ENCODE assay signal across 8 cellular contexts in the genomic region with DNA sequence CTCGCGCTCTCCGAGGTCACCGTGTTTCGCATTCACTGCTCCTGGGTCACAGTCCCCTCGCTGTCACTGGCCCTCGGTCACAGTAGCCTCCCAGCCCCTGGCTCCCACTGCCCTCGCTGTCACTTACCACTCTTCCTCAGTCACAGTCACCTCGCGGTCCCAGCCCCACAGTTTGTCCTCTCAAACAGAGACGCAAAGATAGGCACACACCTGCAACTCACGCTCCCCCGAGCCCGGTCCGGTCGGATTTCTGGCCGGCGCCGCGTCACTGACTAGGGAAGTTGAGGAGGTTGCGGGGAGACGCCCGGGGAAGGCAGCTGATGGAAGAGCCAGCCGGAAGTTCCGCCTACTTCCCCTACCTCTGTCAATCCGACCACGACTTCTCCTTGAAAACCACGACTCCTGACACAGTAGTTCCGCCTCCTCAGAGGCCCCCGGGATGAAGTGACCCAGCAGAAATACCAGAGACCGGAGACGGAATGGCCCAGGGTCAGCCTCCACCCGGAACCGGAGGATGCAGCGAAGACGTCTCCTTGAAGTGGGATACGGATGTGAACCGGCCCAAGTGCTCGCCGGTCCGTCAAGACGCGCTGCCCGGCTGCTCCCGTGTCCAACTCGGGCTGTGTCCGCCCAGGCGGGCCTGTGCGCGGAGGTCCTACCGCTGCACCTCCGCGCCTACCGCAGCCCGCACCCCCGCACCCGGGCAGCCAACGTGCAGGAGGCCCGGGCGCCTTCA. TPM values are rescaled to one million over a fixed set of nuclear protein-coding genes. Genes with fewer than 3 reads are reported as not detected.
DNase-seq lines count a peak whose midpoint lies in the region; TF ChIP-seq lines count a peak whose summit lies in the region.

Gene PCYT1A, minus strand, starts transcription at position 322 of the 736 bp plus-strand sequence. CDS start 17,195 bp downstream, outside the sequence.

- no peaks in the 10 kb centered on the region for H3K9me3 ChIP-seq in MG63

- peaks cover 8% of the 10 kb centered on the region for H3K36me3 Mint-ChIP-seq in nephron progenitor cell (ENCODE audit: low read depth)
- no peaks in the 10 kb centered on the region for H3K36me3 Mint-ChIP-seq in stimulated activated naive CD8-positive, alpha-beta T cell treated with anti-CD3 and anti-CD28 coated beads, Interleukin-15, Interleukin-2, amounts not matched to agents 100 ng/mL and 50 ng/mL, for 24 hours (ENCODE audit: low read depth)

- H3K27me3 Mint-ChIP-seq in nephron progenitor cell (ENCODE audit: low read depth, poor library complexity): no peaks in the 10 kb centered on the region
- H3K27me3 Mint-ChIP-seq in stimulated activated naive CD8-positive, alpha-beta T cell treated with anti-CD3 and anti-CD28 coated beads, Interleukin-15, Interleukin-2, amounts not matched to agents 100 ng/mL and 50 ng/mL, for 24 hours: no peaks in the 10 kb centered on the region

- TF ChIP-seq CTCF in fibroblast of villous mesenchyme (IDR thresholded peaks at IDR 0.05; ENCODE audit: insufficient read depth, low read depth, low read length) (no peak), nephron progenitor cell (IDR thresholded peaks at IDR 0.05) (no peak)

- no peaks in the 10 kb centered on the region for H3K27me3 ChIP-seq in H7 (ENCODE audit: control insufficient read depth, insufficient read depth, low read length)
- no peaks in the 10 kb centered on the region for H3K27me3 ChIP-seq in MG63

- H3K4me3 ChIP-seq in H7 (ENCODE audit: insufficient read depth, low read depth, low read length): peak within 1 kb of the TSS; percentile 90
- peak within 1 kb of the TSS; percentile 97 for H3K4me3 ChIP-seq in MG63
- H3K4me3 ChIP-seq in fibroblast of villous mesenchyme (ENCODE audit: low read depth, low read length): peak within 1 kb of the TSS; percentile 100

- peak within 1 kb of the TSS; percentile 99 for H3K27ac Mint-ChIP-seq in nephron progenitor cell
- H3K27ac Mint-ChIP-seq in stimulated activated naive CD8-positive, alpha-beta T cell treated with anti-CD3 and anti-CD28 coated beads, Interleukin-15, Interleukin-2, amounts not matched to agents 100 ng/mL and 50 ng/mL, for 24 hours: peak within 1 kb of the TSS; percentile 94

- DNase-seq in EH (ENCODE audit: low read depth): peak; percentile 97
- peak; percentile 95 for DNase-seq in H7
- DNase-seq in MG63: peak; percentile 94
- DNase-seq in SIG-M5 (lab: John Stamatoyannopoulos, UW): peak; percentile 86
- peak; percentile 62 for DNase-seq in activated gamma-delta T cell treated with Interleukin-2 at 50 U/mL for 16 hours
- peak; percentile 95 for DNase-seq in fibroblast of villous mesenchyme (ENCODE audit: low read depth)
- DNase-seq in nephron progenitor cell: peak; percentile 87

- peaks cover 43% of the 10 kb centered on the region for H3K4me1 Mint-ChIP-seq in nephron progenitor cell
- H3K4me1 Mint-ChIP-seq in stimulated activated naive CD8-positive, alpha-beta T cell treated with anti-CD3 and anti-CD28 coated beads, Interleukin-15, Interleukin-2, amounts not matched to agents 100 ng/mL and 50 ng/mL, for 24 hours (ENCODE audit: low read depth): peaks cover 40% of the 10 kb centered on the region

- no peaks in the 10 kb centered on the region for H3K36me3 ChIP-seq in H7 (replicated peaks; ENCODE audit: control insufficient read depth, insufficient read depth, low read length)
- H3K36me3 ChIP-seq in MG63: peaks cover 16% of the 10 kb centered on the region; the same call in 1 of the 2 replicates

- H3K4me3 Mint-ChIP-seq in nephron progenitor cell: peak within 1 kb of the TSS; percentile 97
- H3K4me3 Mint-ChIP-seq in stimulated activated naive CD8-positive, alpha-beta T cell treated with anti-CD3 and anti-CD28 coated beads, Interleukin-15, Interleukin-2, amounts not matched to agents 100 ng/mL and 50 ng/mL, for 24 hours: peak within 1 kb of the TSS; percentile 99

- no peaks in the 10 kb centered on the region for H3K9me3 Mint-ChIP-seq in nephron progenitor cell
- H3K9me3 Mint-ChIP-seq in stimulated activated naive CD8-positive, alpha-beta T cell treated with anti-CD3 and anti-CD28 coated beads, Interleukin-15, Interleukin-2, amounts not matched to agents 100 ng/mL and 50 ng/mL, for 24 hours: no peaks in the 10 kb centered on the region

RNA-seq across cellular contexts. Expression of gene PCYT1A, which starts in this region (rescaled TPM):
- total RNA-seq in H7 (2014; rRNA removed; shearing (Covaris generic)): 23.9 and 38.0 TPM in 2 replicates
- total RNA-seq in MG63 (2014; rRNA removed; shearing (Covaris generic); ENCODE audit: low replicate concordance): 52.6 and 82.0 TPM in 2 replicates
- 76.3 and 110 TPM in 2 replicates for total RNA-seq in fibroblast of villous mesenchyme

Comparison
In these comparisons a context has a peak if more than half of its experiments do, and no peak if none do; other contexts are left out.
1. Peak in every context shown above with its lines: DNase-seq and H3K4me3 ChIP-seq.